In the genomic region with DNA sequence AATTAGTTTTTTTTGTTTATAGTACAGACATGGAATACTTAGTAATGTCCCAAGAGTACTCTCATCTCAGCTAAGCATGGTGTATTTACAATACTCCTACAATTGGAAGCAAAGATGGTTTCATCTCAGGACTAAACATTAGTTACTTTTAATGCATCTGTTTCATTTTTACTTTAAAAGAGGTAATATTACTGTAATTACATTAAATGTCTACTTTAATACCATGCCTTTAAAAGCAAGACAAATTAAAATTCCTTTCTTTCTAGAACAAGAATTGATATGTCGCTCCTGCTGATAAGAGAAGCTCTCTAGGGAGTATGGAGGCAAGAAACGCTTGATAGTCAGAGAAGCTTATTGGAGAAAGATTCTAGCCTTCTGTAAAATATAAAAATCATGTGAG, we compare ENCODE assay signal across 37 cellular contexts.
"Had no signal": no experiment of that assay in that cellular context is flagged by ENCODE, and none has a peak within 500 bp of the region (broad histone marks: within the 10 kb centered on the region; RNA-seq: fewer than 3 reads in every experiment).

No MANE protein-coding gene starts in this region.

- ATAC-seq: activated naive CD4-positive, alpha-beta T cell treated with anti-CD3 and anti-CD28 coated beads, Interleukin-2, amount 50 U/mL, for 72 hours; activated naive CD8-positive, alpha-beta T cell treated with anti-CD3 and anti-CD28 coated beads, Interleukin-2, amount 50 U/mL, for 24 hours; activated T-cell treated with anti-CD3 and anti-CD28 coated beads, Interleukin-2, amount 50 U/mL, for 4 hours; activated T-cell treated with anti-CD3 and anti-CD28 coated beads, Interleukin-2, amount 50 U/mL, for 72 hours; activated T-helper 17 cell treated with anti-CD3 and anti-CD28 coated beads, Interleukin-2, amount 50 U/mL, for 72 hours; body of pancreas had no signal

- H3K27ac Mint-ChIP-seq: activated naive CD4-positive, alpha-beta T cell treated with anti-CD3 and anti-CD28 coated beads for 36 hours; activated naive CD4-positive, alpha-beta T cell treated with anti-CD3 and anti-CD28 coated beads, Interleukin-2, amount 10 ng/mL, durations not matched to agents 7 days and 5 days; activated naive CD4-positive, alpha-beta T cell treated with anti-CD3 and anti-CD28 coated beads, Interleukin-2, amount 50 U/mL, for 24 hours; activated naive CD4-positive, alpha-beta T cell treated with anti-CD3 and anti-CD28 coated beads, Interleukin-2, amount 50 U/mL, for 72 hours; activated naive CD8-positive, alpha-beta T cell; activated naive CD8-positive, alpha-beta T cell treated with anti-CD3 and anti-CD28 coated beads for 36 hours; activated naive CD8-positive, alpha-beta T cell treated with anti-CD3 and anti-CD28 coated beads, Interleukin-2, amount 10 ng/mL, durations not matched to agents 7 days and 5 days; activated naive CD8-positive, alpha-beta T cell treated with anti-CD3 and anti-CD28 coated beads, Interleukin-2, amount 50 U/mL, for 24 hours; activated T-cell treated with anti-CD3 and anti-CD28 coated beads, Interleukin-2, amount 50 U/mL, for 24 hours; activated T-cell treated with anti-CD3 and anti-CD28 coated beads, Interleukin-2, amount 50 U/mL, for 72 hours; activated T-helper 1 cell treated with anti-CD3 and anti-CD28 coated beads, Interleukin-12 subunit alpha, Interleukin-12 subunit beta, Interleukin-2, Interleukin-4 antibody, amounts not matched to agents 30 ng/mL and 10 ng/mL and 1 ng/mL, durations not matched to agents 14 hours and 24 hours and 36 hours; activated T-helper 17 cell treated with anti-CD3 and anti-CD28 coated beads, Interleukin-2, amount 50 U/mL, for 72 hours; activated T-helper 2 cell treated with anti-CD3 and anti-CD28 coated beads, Interferon-gamma antibody, Interleukin-2, Interleukin-4, amounts not matched to agents 10 μg/mL and 5 μg/mL and 100 μg/mL, durations not matched to agents 14 hours and 24 hours and 36 hours; brain had no signal

- H3K36me3 ChIP-seq: adrenal gland, ascending aorta, brain microvascular endothelial cell, breast epithelium, cardiac muscle cell had no signal

- H3K4me1 Mint-ChIP-seq: activated naive CD4-positive, alpha-beta T cell treated with anti-CD3 and anti-CD28 coated beads, Interleukin-2, amount 10 ng/mL, durations not matched to agents 7 days and 5 days; activated naive CD4-positive, alpha-beta T cell treated with anti-CD3 and anti-CD28 coated beads, Interleukin-2, amount 50 U/mL, for 24 hours; activated naive CD8-positive, alpha-beta T cell treated with anti-CD3 and anti-CD28 coated beads for 36 hours; activated naive CD8-positive, alpha-beta T cell treated with anti-CD3 and anti-CD28 coated beads, Interleukin-2, amount 10 ng/mL, durations not matched to agents 7 days and 5 days; activated naive CD8-positive, alpha-beta T cell treated with anti-CD3 and anti-CD28 coated beads, Interleukin-2, amount 50 U/mL, for 24 hours; activated T-helper 17 cell treated with anti-CD3 and anti-CD28 coated beads, Interleukin-2, amount 50 U/mL, for 72 hours; brain; central memory CD8-positive, alpha-beta T cell had no signal

- H3K27me3 Mint-ChIP-seq: activated naive CD4-positive, alpha-beta T cell treated with anti-CD3 and anti-CD28 coated beads, Interleukin-2, amount 10 ng/mL, durations not matched to agents 7 days and 5 days; activated naive CD8-positive, alpha-beta T cell; activated naive CD8-positive, alpha-beta T cell treated with anti-CD3 and anti-CD28 coated beads for 36 hours; activated naive CD8-positive, alpha-beta T cell treated with anti-CD3 and anti-CD28 coated beads, Interleukin-2, amount 10 ng/mL, durations not matched to agents 7 days and 5 days; activated naive CD8-positive, alpha-beta T cell treated with anti-CD3 and anti-CD28 coated beads, Interleukin-2, amount 50 U/mL, for 24 hours; activated T-cell treated with anti-CD3 and anti-CD28 coated beads, Interleukin-2, amount 50 U/mL, for 24 hours; activated T-helper 17 cell treated with anti-CD3 and anti-CD28 coated beads, Interleukin-2, amount 50 U/mL, for 72 hours; brain; central memory CD8-positive, alpha-beta T cell had no signal

- H3K4me1 ChIP-seq: adrenal gland, ascending aorta, body of pancreas, breast epithelium had no signal

- H3K4me3 Mint-ChIP-seq: activated naive CD4-positive, alpha-beta T cell treated with anti-CD3 and anti-CD28 coated beads for 36 hours; activated naive CD4-positive, alpha-beta T cell treated with anti-CD3 and anti-CD28 coated beads, Interleukin-2, amount 10 ng/mL, durations not matched to agents 7 days and 5 days; activated naive CD4-positive, alpha-beta T cell treated with anti-CD3 and anti-CD28 coated beads, Interleukin-2, amount 50 U/mL, for 24 hours; activated naive CD8-positive, alpha-beta T cell; activated naive CD8-positive, alpha-beta T cell treated with anti-CD3 and anti-CD28 coated beads for 36 hours; activated naive CD8-positive, alpha-beta T cell treated with anti-CD3 and anti-CD28 coated beads, Interleukin-2, amount 10 ng/mL, durations not matched to agents 7 days and 5 days; activated naive CD8-positive, alpha-beta T cell treated with anti-CD3 and anti-CD28 coated beads, Interleukin-2, amount 50 U/mL, for 24 hours; activated T-cell treated with anti-CD3 and anti-CD28 coated beads, Interleukin-2, amount 50 U/mL, for 24 hours; activated T-cell treated with anti-CD3 and anti-CD28 coated beads, Interleukin-2, amount 50 U/mL, for 4 hours; activated T-cell treated with anti-CD3 and anti-CD28 coated beads, Interleukin-2, amount 50 U/mL, for 72 hours; activated T-helper 1 cell treated with anti-CD3 and anti-CD28 coated beads, Interleukin-12 subunit alpha, Interleukin-12 subunit beta, Interleukin-2, Interleukin-4 antibody, amounts not matched to agents 30 ng/mL and 10 ng/mL and 1 ng/mL, durations not matched to agents 14 hours and 24 hours and 36 hours; activated T-helper 17 cell treated with anti-CD3 and anti-CD28 coated beads, Interleukin-2, amount 50 U/mL, for 72 hours; brain; central memory CD8-positive, alpha-beta T cell had no signal

- H3K36me3 Mint-ChIP-seq: activated naive CD4-positive, alpha-beta T cell treated with anti-CD3 and anti-CD28 coated beads, Interleukin-2, amount 10 ng/mL, durations not matched to agents 7 days and 5 days; activated naive CD4-positive, alpha-beta T cell treated with anti-CD3 and anti-CD28 coated beads, Interleukin-2, amount 50 U/mL, for 24 hours; activated naive CD4-positive, alpha-beta T cell treated with anti-CD3 and anti-CD28 coated beads, Interleukin-2, amount 50 U/mL, for 72 hours; activated naive CD8-positive, alpha-beta T cell; activated naive CD8-positive, alpha-beta T cell treated with anti-CD3 and anti-CD28 coated beads for 36 hours; activated naive CD8-positive, alpha-beta T cell treated with anti-CD3 and anti-CD28 coated beads, Interleukin-2, amount 10 ng/mL, durations not matched to agents 7 days and 5 days; brain had no signal

- DNase-seq: activated effector memory CD4-positive, alpha-beta T cell treated with anti-CD3 and anti-CD28 coated beads, Interleukin-2, amount 50 U/mL, for 16 hours; activated effector memory CD4-positive, alpha-beta T cell treated with Interleukin-2 at 50 U/mL for 16 hours; activated gamma-delta T cell; activated gamma-delta T cell treated with Interleukin-2 at 50 U/mL for 16 hours; activated naive CD4-positive, alpha-beta T cell; activated naive CD4-positive, alpha-beta T cell treated with anti-CD3 and anti-CD28 coated beads for 36 hours; activated naive CD4-positive, alpha-beta T cell treated with anti-CD3 and anti-CD28 coated beads, Interleukin-2, amount 10 ng/mL, durations not matched to agents 7 days and 5 days; activated naive CD4-positive, alpha-beta T cell treated with anti-CD3 and anti-CD28 coated beads, Interleukin-2, amount 50 U/mL, for 16 hours; activated naive CD4-positive, alpha-beta T cell treated with Interleukin-2 at 50 U/mL for 16 hours; activated naive CD8-positive, alpha-beta T cell treated with anti-CD3 and anti-CD28 coated beads for 36 hours; activated naive CD8-positive, alpha-beta T cell treated with anti-CD3 and anti-CD28 coated beads, Interleukin-2, amount 10 ng/mL, durations not matched to agents 7 days and 5 days; activated naive CD8-positive, alpha-beta T cell treated with anti-CD3 and anti-CD28 coated beads, Interleukin-2, amount 50 U/mL, for 24 hours; activated T-cell treated with anti-CD3 and anti-CD28 coated beads, Interleukin-2, amount 50 U/mL, for 24 hours; activated T-cell treated with anti-CD3 and anti-CD28 coated beads, Interleukin-2, amount 50 U/mL, for 4 hours; activated T-cell treated with anti-CD3 and anti-CD28 coated beads, Interleukin-2, amount 50 U/mL, for 48 hours; activated T-cell treated with anti-CD3 and anti-CD28 coated beads, Interleukin-2, amount 50 U/mL, for 72 hours; adrenal gland; amniotic stem cell; amygdala; anterior cingulate cortex; aorta; body of pancreas; brain microvascular endothelial cell; caudate nucleus; central memory CD4-positive, alpha-beta T cell; cerebellar nuclear complex had no signal

- H3K9me3 Mint-ChIP-seq: brain had no signal

- H3K27ac ChIP-seq: adrenal gland, ascending aorta, body of pancreas, brain microvascular endothelial cell, breast epithelium, cardiac muscle cell had no signal

- H3K27me3 ChIP-seq: adrenal gland, ascending aorta, body of pancreas, brain microvascular endothelial cell, breast epithelium, cardiac muscle cell had no signal

- H3K9me3 ChIP-seq: adrenal gland, ascending aorta, body of pancreas, breast epithelium had no signal

- H3K4me3 ChIP-seq: adrenal gland, ascending aorta, body of pancreas, breast epithelium, cardiac muscle cell had no signal
